23 cellular contexts compared by ENCODE assay signal in the genomic region with DNA sequence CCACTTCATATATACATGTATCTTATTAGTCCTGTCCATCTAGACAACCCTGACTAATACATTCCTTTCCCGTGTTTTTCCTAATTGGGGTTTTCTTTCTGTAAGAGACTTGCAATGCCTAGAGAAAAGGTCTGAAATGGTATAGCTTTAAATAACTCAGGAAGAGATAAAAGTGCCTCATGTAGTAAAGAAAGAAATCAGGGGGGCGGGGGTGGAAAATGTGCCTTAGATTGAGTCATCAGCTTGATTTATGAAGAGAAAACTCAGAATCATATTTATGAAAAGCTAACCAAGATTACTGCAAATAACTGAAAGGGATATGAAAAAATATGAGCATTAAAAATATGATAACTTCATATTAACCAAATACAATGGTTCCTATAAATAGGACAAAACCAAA.
DNase-seq lines count a peak whose midpoint lies in the region; ATAC-seq and TF ChIP-seq lines count a peak whose summit lies in the region.
"Had no signal": no experiment of that assay in that cellular context is flagged by ENCODE, and none has a peak within 500 bp of the region (broad histone marks: within the 10 kb centered on the region; RNA-seq: fewer than 3 reads in every experiment).

No MANE protein-coding gene starts in this region.

- TF ChIP-seq EP300 in SK-N-SH (IDR thresholded peaks at IDR 0.05; ENCODE audit: borderline replicate concordance in 1 of 2, low read depth in 1 of 2, low read length in 1 of 2): no peak

- TF ChIP-seq RAD21 in SK-N-SH (IDR thresholded peaks at IDR 0.05; ENCODE audit: low read length): no peak

- no TSS peak for BruUV-seq in PC-3 (replicated peaks; lab: Mats Ljungman, UMichigan)

- H3K9ac ChIP-seq in SK-N-SH (no peak overlapping the region), PC-3 (ENCODE audit: low read length) (no peak overlapping the region)
- H3K9ac ChIP-seq: BLaER1 had no signal

- H3K27ac ChIP-seq in SK-N-SH (ENCODE audit: low read depth in 2 of 2, low read length in 1 of 2) (no peak overlapping the region), PC-3 (ENCODE audit: low read length) (no peak overlapping the region), VCaP (peak overlapping the region; percentile 54)
- H3K27ac ChIP-seq: 22Rv1, BLaER1 had no signal

- no peaks in the 10 kb centered on the region for H3K27me3 ChIP-seq in SK-N-SH (ENCODE audit: insufficient read depth)
- no peaks in the 10 kb centered on the region for H3K27me3 ChIP-seq in PC-3 (ENCODE audit: low read length)
- H3K27me3 ChIP-seq: BE2C, BLaER1 had no signal

- no peaks in the 10 kb centered on the region for H3K79me2 ChIP-seq in SK-N-SH (ENCODE audit: insufficient read depth)
- no peaks in the 10 kb centered on the region for H3K79me2 ChIP-seq in PC-3 (ENCODE audit: low read length)

- 22% methylated on average over 2 of the region's 2 CpGs for WGBS in SK-N-SH (ENCODE audit: low lambda C conversion rate)

- intact Hi-C loops in PC-3 (cut with micrococcal nuclease): loop anchor here (2.0 to 10.0 kb wide), 4 partner anchors 80 to 562 kb away; no protein-coding TSS in a partner anchor

- ATAC-seq in SK-N-SH treated with all-trans-retinoic acid at 6 μM for 48 hours (peak; percentile 55), PC-3 (peak; percentile 50), GM21576 (IDR thresholded peaks at IDR 0.05; ENCODE audit: unreplicated experiment) (no peak)
- ATAC-seq: CD8-positive, alpha-beta T cell; GM12878 had no signal

- H3K4me3 ChIP-seq in SK-N-SH (ENCODE audit: low read depth in 2 of 2, low read length in 1 of 2) (no peak overlapping the region), PC-3 (ENCODE audit: low read length) (no peak overlapping the region)
- H3K4me3 ChIP-seq: BLaER1, GM12878 had no signal

- H3K9me3 ChIP-seq in SK-N-SH (no peaks in the 10 kb centered on the region), PC-3 (ENCODE audit: low read length) (no peaks in the 10 kb centered on the region)
- H3K9me3 ChIP-seq: BE2C, BLaER1, Caco-2 had no signal

- TF ChIP-seq CTCF in SK-N-SH (IDR thresholded peaks at IDR 0.05): no peak
- TF ChIP-seq CTCF in PC-3 (conservative IDR thresholded peaks at IDR 0.05; ENCODE audit: low read depth, low read length): no peak
- no peak for TF ChIP-seq CTCF in VCaP (conservative IDR thresholded peaks at IDR 0.05)

- no peak overlapping the region for H3K4me2 ChIP-seq in SK-N-SH
- H3K4me2 ChIP-seq in PC-3 (ENCODE audit: low read length): no peak overlapping the region
- H3K4me2 ChIP-seq: BLaER1 had no signal

- H3K4me1 ChIP-seq in SK-N-SH (ENCODE audit: control insufficient read depth in 1 of 2, insufficient read depth in 2 of 2, low read depth in 1 of 2, low read length in 1 of 2) (no peaks in the 10 kb centered on the region; a peak in 2 of 4 replicates), PC-3 (ENCODE audit: insufficient read depth, low read length) (no peaks in the 10 kb centered on the region)
- H3K4me1 ChIP-seq: BE2C, BLaER1, Caco-2 had no signal

- H4K20me1 ChIP-seq in SK-N-SH (ENCODE audit: insufficient read depth) (no peaks in the 10 kb centered on the region), PC-3 (ENCODE audit: low read length) (no peaks in the 10 kb centered on the region)
- H4K20me1 ChIP-seq: BLaER1 had no signal

- no peak overlapping the region for H2AFZ ChIP-seq in SK-N-SH (ENCODE audit: low read depth)
- H2AFZ ChIP-seq in PC-3 (ENCODE audit: low read length): no peak overlapping the region

- H3K9me2 ChIP-seq in SK-N-SH (no peaks in the 10 kb centered on the region), PC-3 (replicated peaks; ENCODE audit: low read length) (no peaks in the 10 kb centered on the region)

- POLR2A ChIA-PET in SK-N-SH (lab: Yijun Ruan, JAX) (no interaction called here), PC-3 (lab: Charles Lee; ENCODE audit: unreplicated experiment) (no interaction called here)

- CTCF ChIA-PET in SK-N-SH (lab: Yijun Ruan, JAX) (interaction anchor here (1.0 to 1.2 kb wide), 2 partner anchors 11 to 1177 kb away, joined by 4 read pairs; no protein-coding TSS in a partner anchor), PC-3 (lab: Charles Lee) (interaction anchor here (0.6 to 1.2 kb wide), 4 partner anchors 15 to 910 kb away, joined by 3 to 7 read pairs (median 3); no protein-coding TSS in a partner anchor)

- H3K36me3 ChIP-seq in SK-N-SH (replicated peaks in 1 of 2; ENCODE audit: control insufficient read depth in 1 of 2, insufficient read depth in 2 of 2, low read length in 1 of 2) (no peaks in the 10 kb centered on the region), PC-3 (ENCODE audit: low read depth, low read length) (no peaks in the 10 kb centered on the region)
- H3K36me3 ChIP-seq: BE2C, BLaER1 had no signal

- DNase-seq in SK-N-SH: no peak
- no peak for DNase-seq in PC-3
- DNase-seq in NCI-H1092 treated with DMSO at 0.1 percent for 48 hours (lab: John Stamatoyannopoulos, UW): no peak
- DNase-seq in DMS 273 treated with DMSO at 0.1 percent for 48 hours (lab: John Stamatoyannopoulos, UW): no peak
- DNase-seq: ACHN; BE2C; C1 segment of cervical spinal cord; Caco-2; Calu3; CD4-positive, alpha-beta T cell; CD8-positive, alpha-beta T cell; DMS153; DMS53; DMS79; DND-41; EL; GDM1 had no signal

- no peaks in the 10 kb centered on the region for H3F3A ChIP-seq in SK-N-SH (replicated peaks; ENCODE audit: insufficient read depth)
- no peaks in the 10 kb centered on the region for H3F3A ChIP-seq in PC-3 (ENCODE audit: low read length, unreplicated experiment)

TF ChIP-seq in SK-N-SH treated with all-trans-retinoic acid at 6 μM for 48 hours, 23 proteins besides CTCF, POLR2A, EP300 and RAD21 (continues in another document):
- TF ChIP-seq ESRRG (CRISPR knock-in tag; IDR thresholded peaks at IDR 0.05): no peak
- TF ChIP-seq, protein P1, sequence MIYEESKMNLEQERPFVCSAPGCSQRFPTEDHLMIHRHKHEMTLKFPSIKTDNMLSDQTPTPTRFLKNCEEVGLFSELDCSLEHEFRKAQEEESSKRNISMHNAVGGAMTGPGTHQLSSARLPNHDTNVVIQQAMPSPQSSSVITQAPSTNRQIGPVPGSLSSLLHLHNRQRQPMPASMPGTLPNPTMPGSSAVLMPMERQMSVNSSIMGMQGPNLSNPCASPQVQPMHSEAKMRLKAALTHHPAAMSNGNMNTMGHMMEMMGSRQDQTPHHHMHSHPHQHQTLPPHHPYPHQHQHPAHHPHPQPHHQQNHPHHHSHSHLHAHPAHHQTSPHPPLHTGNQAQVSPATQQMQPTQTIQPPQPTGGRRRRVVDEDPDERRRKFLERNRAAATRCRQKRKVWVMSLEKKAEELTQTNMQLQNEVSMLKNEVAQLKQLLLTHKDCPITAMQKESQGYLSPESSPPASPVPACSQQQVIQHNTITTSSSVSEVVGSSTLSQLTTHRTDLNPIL (CRISPR knock-in tag; IDR thresholded peaks at IDR 0.05; ENCODE audit: low read depth): no peak
- no peak for TF ChIP-seq TCF4 (CRISPR knock-in tag; IDR thresholded peaks at IDR 0.05; ENCODE audit: borderline replicate concordance)
- TF ChIP-seq PPARA (CRISPR knock-in tag; IDR thresholded peaks at IDR 0.05; ENCODE audit: borderline replicate concordance): no peak
- no peak for TF ChIP-seq ZFP3 (CRISPR knock-in tag; IDR thresholded peaks at IDR 0.05)
- no peak for TF ChIP-seq ISL1 (CRISPR knock-in tag; IDR thresholded peaks at IDR 0.05)
- no peak for TF ChIP-seq ZNF70 (CRISPR knock-in tag; IDR thresholded peaks at IDR 0.05)
- TF ChIP-seq OSR1 (CRISPR knock-in tag; IDR thresholded peaks at IDR 0.05): no peak
- no peak for TF ChIP-seq ZFP30 (CRISPR knock-in tag; IDR thresholded peaks at IDR 0.05)

TF ChIP-seq in SK-N-SH, 30 proteins besides CTCF, POLR2A, EP300 and RAD21 (continues in another document):
- TF ChIP-seq FOXM1 (IDR thresholded peaks at IDR 0.05; ENCODE audit: low read depth): no peak
- TF ChIP-seq EZH2phosphoT487 (IDR thresholded peaks at IDR 0.05; ENCODE audit: borderline replicate concordance, low read depth): no peak
- no peak for TF ChIP-seq MXI1 (IDR thresholded peaks at IDR 0.05; ENCODE audit: low read depth, low read length)
- no peak for TF ChIP-seq FOSL2 (IDR thresholded peaks at IDR 0.05; ENCODE audit: borderline replicate concordance, low read depth)
- TF ChIP-seq SIN3A (IDR thresholded peaks at IDR 0.05; ENCODE audit: borderline replicate concordance, low read depth, low read length): no peak
- TF ChIP-seq, protein P2, sequence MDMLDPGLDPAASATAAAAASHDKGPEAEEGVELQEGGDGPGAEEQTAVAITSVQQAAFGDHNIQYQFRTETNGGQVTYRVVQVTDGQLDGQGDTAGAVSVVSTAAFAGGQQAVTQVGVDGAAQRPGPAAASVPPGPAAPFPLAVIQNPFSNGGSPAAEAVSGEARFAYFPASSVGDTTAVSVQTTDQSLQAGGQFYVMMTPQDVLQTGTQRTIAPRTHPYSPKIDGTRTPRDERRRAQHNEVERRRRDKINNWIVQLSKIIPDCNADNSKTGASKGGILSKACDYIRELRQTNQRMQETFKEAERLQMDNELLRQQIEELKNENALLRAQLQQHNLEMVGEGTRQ (IDR thresholded peaks at IDR 0.05; ENCODE audit: borderline replicate concordance, low read depth, low read length): no peak
- no peak for TF ChIP-seq JUND (IDR thresholded peaks at IDR 0.05)
- TF ChIP-seq, protein P3, sequence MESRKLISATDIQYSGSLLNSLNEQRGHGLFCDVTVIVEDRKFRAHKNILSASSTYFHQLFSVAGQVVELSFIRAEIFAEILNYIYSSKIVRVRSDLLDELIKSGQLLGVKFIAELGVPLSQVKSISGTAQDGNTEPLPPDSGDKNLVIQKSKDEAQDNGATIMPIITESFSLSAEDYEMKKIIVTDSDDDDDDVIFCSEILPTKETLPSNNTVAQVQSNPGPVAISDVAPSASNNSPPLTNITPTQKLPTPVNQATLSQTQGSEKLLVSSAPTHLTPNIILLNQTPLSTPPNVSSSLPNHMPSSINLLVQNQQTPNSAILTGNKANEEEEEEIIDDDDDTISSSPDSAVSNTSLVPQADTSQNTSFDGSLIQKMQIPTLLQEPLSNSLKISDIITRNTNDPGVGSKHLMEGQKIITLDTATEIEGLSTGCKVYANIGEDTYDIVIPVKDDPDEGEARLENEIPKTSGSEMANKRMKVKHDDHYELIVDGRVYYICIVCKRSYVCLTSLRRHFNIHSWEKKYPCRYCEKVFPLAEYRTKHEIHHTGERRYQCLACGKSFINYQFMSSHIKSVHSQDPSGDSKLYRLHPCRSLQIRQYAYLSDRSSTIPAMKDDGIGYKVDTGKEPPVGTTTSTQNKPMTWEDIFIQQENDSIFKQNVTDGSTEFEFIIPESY (IDR thresholded peaks at IDR 0.05; ENCODE audit: borderline replicate concordance, low read depth): no peak
- TF ChIP-seq, protein P4, sequence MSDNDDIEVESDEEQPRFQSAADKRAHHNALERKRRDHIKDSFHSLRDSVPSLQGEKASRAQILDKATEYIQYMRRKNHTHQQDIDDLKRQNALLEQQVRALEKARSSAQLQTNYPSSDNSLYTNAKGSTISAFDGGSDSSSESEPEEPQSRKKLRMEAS (IDR thresholded peaks at IDR 0.05; ENCODE audit: low read depth): no peak
- no peak for TF ChIP-seq MEF2A (IDR thresholded peaks at IDR 0.05; ENCODE audit: borderline replicate concordance, low read depth)
